24 cellular contexts compared by ENCODE assay signal in the genomic region with DNA sequence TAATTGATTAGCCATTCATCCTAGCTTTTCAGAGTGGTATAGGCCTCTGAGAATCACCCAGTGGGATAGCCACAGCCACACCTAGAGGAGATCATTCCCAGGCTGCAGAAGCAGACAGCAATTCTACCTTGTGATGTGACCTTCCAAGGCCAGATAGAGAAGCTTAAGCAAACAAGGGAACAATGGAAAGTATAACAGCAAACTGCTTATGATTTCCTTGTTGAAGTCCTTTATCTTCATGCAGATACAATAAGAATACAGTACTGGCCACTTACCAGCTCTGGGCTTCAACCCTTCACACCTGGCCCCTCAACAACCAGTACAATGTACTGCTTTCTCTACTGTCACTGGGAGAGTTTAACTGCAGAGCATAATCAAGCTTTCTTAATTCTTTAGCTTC. TPM values are rescaled to one million over a fixed set of nuclear protein-coding genes. Genes with fewer than 3 reads are reported as not detected.
"Had no signal": no experiment of that assay in that cellular context is flagged by ENCODE, and none has a peak within 500 bp of the region (broad histone marks: within the 10 kb centered on the region; RNA-seq: fewer than 3 reads in every experiment).

No MANE protein-coding gene starts in this region.

- H3K4me3 ChIP-seq: heart right ventricle, right atrium auricular region, testis had no signal

- ATAC-seq: activated T-cell treated with anti-CD3 and anti-CD28 coated beads, Interleukin-2, amount 50 U/mL, for 72 hours; heart right ventricle; left cardiac atrium; naive thymus-derived CD4-positive, alpha-beta T cell; stimulated activated naive CD8-positive, alpha-beta T cell treated with anti-CD3 and anti-CD28 coated beads, Interleukin-15, Interleukin-2, amounts not matched to agents 100 U/mL and 50 U/mL, for 24 hours had no signal

- H3K9ac ChIP-seq: parathyroid adenoma had no signal

- DNase-seq: activated CD4-positive, alpha-beta T cell treated with anti-CD3 and anti-CD28 coated beads for 4 hours; activated CD4-positive, alpha-beta T cell treated with anti-CD3 and anti-CD28 coated beads, Interleukin-2, amount 50 U/mL, for 4 hours; activated naive CD4-positive, alpha-beta T cell; activated T-cell treated with anti-CD3 and anti-CD28 coated beads for 4 hours; activated T-cell treated with anti-CD3 and anti-CD28 coated beads, Interleukin-2, amount 50 U/mL, for 72 hours; anterior cingulate cortex; effector memory CD4-positive, alpha-beta T cell; erythroblast; heart right ventricle; left cardiac atrium; mammary epithelial cell; naive thymus-derived CD4-positive, alpha-beta T cell; occipital lobe; stimulated activated CD4-positive, alpha-beta T cell treated with anti-CD3 and anti-CD28 coated beads, Interleukin-4, amount 100 ng/mL, for 1 hour; stimulated activated naive CD8-positive, alpha-beta T cell treated with anti-CD3 and anti-CD28 coated beads, Interleukin-15, Interleukin-2, amounts not matched to agents 100 U/mL and 50 U/mL, for 24 hours; testis; trophoblast cell had no signal

- FAIRE-seq: bronchial epithelial cell, keratinocyte, urothelium cell line had no signal

- H3K27me3 ChIP-seq: heart right ventricle, right atrium auricular region, testis had no signal

- H3K9me3 ChIP-seq: heart right ventricle, right atrium auricular region, testis had no signal

- H3K79me2 ChIP-seq: parathyroid adenoma had no signal

- H2AFZ ChIP-seq: parathyroid adenoma had no signal

- H3K36me3 ChIP-seq: heart right ventricle, right atrium auricular region had no signal

- H3K27ac ChIP-seq: heart right ventricle, parathyroid adenoma, right atrium auricular region, testis, VCaP had no signal

- H3K4me1 ChIP-seq: heart right ventricle, right atrium auricular region, testis had no signal

RNA-seq across cellular contexts. Expression of gene STOX1, which starts 51.1 kb away (rescaled TPM):
- total RNA-seq: glomerular endothelial cell had no signal
